Comparison of ENCODE assay signal across 24 cellular contexts in genomic region chr10:131574363-131574706, GRCh38.
DNase-seq lines count a peak whose midpoint lies in the region; ATAC-seq and TF ChIP-seq lines count a peak whose summit lies in the region.
"Had no signal": no experiment of that assay in that cellular context is flagged by ENCODE, and none has a peak within 500 bp of the region (broad histone marks: within the 10 kb centered on the region; RNA-seq: fewer than 3 reads in every experiment).

No MANE protein-coding gene starts in this region.

- ATAC-seq in left lobe of liver: peak; percentile 31
- ATAC-seq in psoas muscle: peak; percentile 74 to 90 (median 81)
- ATAC-seq: PC-3, Right ventricle myocardium inferior had no signal

- DNase-seq in activated CD8-positive, alpha-beta memory T cell treated with anti-CD3 and anti-CD28 coated beads for 24 hours: peak; percentile 4
- no peak for DNase-seq in activated CD8-positive, alpha-beta memory T cell treated with anti-CD3 and anti-CD28 coated beads, Interleukin-2, amount 50 U/mL, for 48 hours
- DNase-seq in colonic mucosa (peak; percentile 2), left lobe of liver (ENCODE audit: low spot score) (no peak), psoas muscle (no peak), NOMO-1 (lab: John Stamatoyannopoulos, UW; ENCODE audit: unreplicated experiment in 2 of 2) (no peak), NCI-H82 treated with DMSO at 0.1 percent for 48 hours (lab: John Stamatoyannopoulos, UW; ENCODE audit: unreplicated experiment) (no peak)
- no peak for DNase-seq in stimulated activated CD8-positive, alpha-beta memory T cell treated with anti-CD3 and anti-CD28 coated beads, Interleukin-4, amount 100 ng/mL, for 48 hours
- DNase-seq: DMS153, DND-41, GM23248, H7, KBM-7, MV-4-11, NCI-H1105, NCI-H146, NCI-H1930, NCI-H2107, NCI-H524, NCI-H748 treated with DMSO at 0.1 percent for 48 hours, PC-3 had no signal

- no peak overlapping the region for H3K9ac ChIP-seq in colonic mucosa (ENCODE audit: low read depth in 2 of 2, low read length in 2 of 2)
- H3K9ac ChIP-seq: GM23248 had no signal

- intact Hi-C loops in colonic mucosa (cut with DNase I) (no loop called here), psoas muscle (cut with DNase I) (no loop called here)

- H3K4me1 ChIP-seq in colonic mucosa: no peaks in the 10 kb centered on the region
- no peaks in the 10 kb centered on the region for H3K4me1 ChIP-seq in psoas muscle
- H3K4me1 ChIP-seq: SJSA1 had no signal

- H3K36me3 ChIP-seq in colonic mucosa (no peaks in the 10 kb centered on the region), psoas muscle (ENCODE audit: insufficient read depth in 1 of 2, low read depth in 1 of 2) (no peaks in the 10 kb centered on the region)
- H3K36me3 ChIP-seq: SJSA1 had no signal

- H3K27me3 ChIP-seq in colonic mucosa (no peaks in the 10 kb centered on the region), psoas muscle (ENCODE audit: insufficient read depth in 3 of 3, low read length in 2 of 3) (no peaks in the 10 kb centered on the region)
- H3K27me3 ChIP-seq: SJSA1 had no signal

- H3K9me3 ChIP-seq in colonic mucosa (no peaks in the 10 kb centered on the region), psoas muscle (no peaks in the 10 kb centered on the region)

- no peak overlapping the region for H3K4me3 ChIP-seq in colonic mucosa
- H3K4me3 ChIP-seq in psoas muscle: no peak overlapping the region
- H3K4me3 ChIP-seq: GM23248, SJSA1 had no signal

- H3K27ac ChIP-seq in colonic mucosa (no peak overlapping the region), psoas muscle (peak overlapping the region; percentile 9)
- H3K27ac ChIP-seq: 22Rv1, GM23248, SJSA1 had no signal

- no peak for TF ChIP-seq CTCF in colonic mucosa (IDR thresholded peaks at IDR 0.05)
- no peak for TF ChIP-seq CTCF in psoas muscle (IDR thresholded peaks at IDR 0.05)

- WGBS in psoas muscle, 3 donors: 23 to 41% (median 33%) methylated on average over 7 of the region's 7 CpGs

Comparison
In these comparisons a context has a peak if more than half of its experiments do, and no peak if none do; other contexts are left out.
1. DNase-seq: peak in activated CD8-positive, alpha-beta memory T cell treated with anti-CD3 and anti-CD28 coated beads for 24 hours (single experiment) and colonic mucosa (single experiment); none in activated CD8-positive, alpha-beta memory T cell treated with anti-CD3 and anti-CD28 coated beads, Interleukin-2, amount 50 U/mL, for 48 hours (single experiment), left lobe of liver (single experiment), psoas muscle (0 of 2), stimulated activated CD8-positive, alpha-beta memory T cell treated with anti-CD3 and anti-CD28 coated beads, Interleukin-4, amount 100 ng/mL, for 48 hours (single experiment), NOMO-1 (0 of 2) and NCI-H82 treated with DMSO at 0.1 percent for 48 hours (single experiment).